Comparison of ENCODE assay signal across 9 cellular contexts in the genomic region with DNA sequence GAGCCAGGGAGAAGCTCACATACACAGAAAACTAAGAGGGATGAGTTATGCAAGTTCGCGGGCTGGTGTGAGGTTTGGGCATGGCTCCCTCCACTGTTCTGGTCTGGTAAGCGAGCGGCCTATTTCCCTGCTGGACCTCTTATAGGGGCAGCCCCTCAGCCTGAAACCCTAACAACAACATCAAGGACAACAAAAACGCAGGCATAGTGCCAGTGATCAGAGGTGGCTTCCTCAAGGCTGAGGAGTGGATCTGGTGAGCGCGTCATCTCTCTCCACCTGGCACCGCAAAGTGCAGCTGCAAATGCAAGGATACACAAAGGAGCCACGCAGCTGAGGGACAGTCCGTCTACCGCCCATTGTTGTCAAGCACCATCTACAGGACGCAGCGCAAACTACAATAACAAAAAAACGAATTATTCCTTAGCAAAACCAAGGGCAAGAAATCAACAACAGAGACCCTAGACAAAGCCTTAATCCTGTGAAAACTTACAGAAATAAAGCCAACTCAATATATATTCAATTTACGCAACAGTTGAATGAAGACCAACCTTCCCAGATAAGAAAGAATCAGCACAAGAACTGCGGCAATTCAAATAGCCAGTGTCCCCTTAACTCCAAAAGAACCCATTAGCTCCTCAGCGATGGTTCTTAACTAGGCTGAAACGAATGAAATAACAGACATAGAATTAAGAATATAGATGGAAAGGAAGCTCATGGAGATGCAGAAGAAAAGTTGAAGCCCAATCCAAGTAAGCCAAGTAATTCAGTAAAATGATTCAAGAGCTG.
DNase-seq lines count a peak whose midpoint lies in the region; ATAC-seq and TF ChIP-seq lines count a peak whose summit lies in the region.
"Had no signal": no experiment of that assay in that cellular context is flagged by ENCODE, and none has a peak within 500 bp of the region (broad histone marks: within the 10 kb centered on the region; RNA-seq: fewer than 3 reads in every experiment).

No MANE protein-coding gene starts in this region.

- no peak overlapping the region for H3K9ac ChIP-seq in OCI-LY3 (ENCODE audit: low read length)

- TF ChIP-seq CTCF in DOHH2 (IDR thresholded peaks at IDR 0.05; ENCODE audit: low read depth, low read length, poor library complexity, severe bottlenecking): peak; percentile 31
- peak; percentile 11; the same call in 1 of the 2 replicates for TF ChIP-seq CTCF in OCI-LY3 (IDR thresholded peaks at IDR 0.05; ENCODE audit: low read depth, low read length)

- H3K4me2 ChIP-seq in DOHH2 (ENCODE audit: low read length) (no peak overlapping the region), OCI-LY3 (ENCODE audit: low read length) (no peak overlapping the region)

- no peaks in the 10 kb centered on the region for H3K9me3 ChIP-seq in DOHH2 (ENCODE audit: control insufficient read depth, insufficient read depth, low read length)
- no peaks in the 10 kb centered on the region for H3K9me3 ChIP-seq in OCI-LY3 (ENCODE audit: insufficient read depth, low read length)

- H3K36me3 ChIP-seq in DOHH2 (ENCODE audit: control insufficient read depth, low read length) (no peaks in the 10 kb centered on the region), OCI-LY3 (replicated peaks; ENCODE audit: low read depth, low read length) (no peaks in the 10 kb centered on the region)

- H3K9me2 ChIP-seq in DOHH2 (replicated peaks; ENCODE audit: control insufficient read depth, low read length): no peaks in the 10 kb centered on the region

- H2AFZ ChIP-seq in OCI-LY3 (ENCODE audit: low read depth, low read length): no peak overlapping the region

- H3K27me3 ChIP-seq in DOHH2 (ENCODE audit: control insufficient read depth, low read length): no peaks in the 10 kb centered on the region
- H3K27me3 ChIP-seq in OCI-LY3 (ENCODE audit: low read depth, low read length): no peaks in the 10 kb centered on the region

- DNase-seq in islet precursor cell (peak; percentile 83), AML-193 (lab: John Stamatoyannopoulos, UW) (no peak)
- no peak for DNase-seq in activated effector memory CD4-positive, alpha-beta T cell treated with anti-CD3 and anti-CD28 coated beads, Interleukin-2, amount 50 U/mL, for 16 hours
- no peak for DNase-seq in activated CD4-positive, alpha-beta T cell treated with anti-CD3 and anti-CD28 coated beads for 1 hour
- DNase-seq: activated naive CD8-positive, alpha-beta T cell treated with anti-CD3 and anti-CD28 coated beads, Interleukin-2, amount 10 ng/mL, durations not matched to agents 7 days and 5 days had no signal

- H4K20me1 ChIP-seq in DOHH2 (ENCODE audit: control insufficient read depth, insufficient read depth, low read depth, low read length) (no peaks in the 10 kb centered on the region), OCI-LY3 (ENCODE audit: insufficient read depth, low read length) (no peaks in the 10 kb centered on the region)

- H3K4me1 ChIP-seq in DOHH2 (ENCODE audit: control insufficient read depth, low read length) (no peaks in the 10 kb centered on the region), OCI-LY3 (ENCODE audit: low read length) (no peaks in the 10 kb centered on the region)

- no peaks in the 10 kb centered on the region for H3F3A ChIP-seq in DOHH2 (ENCODE audit: control insufficient read depth, insufficient read depth)

- peak; percentile 76 for ATAC-seq in HG02870 (IDR thresholded peaks at IDR 0.05; ENCODE audit: unreplicated experiment)
- ATAC-seq in GM21526 (IDR thresholded peaks at IDR 0.05; ENCODE audit: low FRiP score, unreplicated experiment): no peak

- H3K4me3 ChIP-seq in DOHH2 (ENCODE audit: low read length) (no peak overlapping the region), OCI-LY3 (ENCODE audit: low read length) (no peak overlapping the region)

- H3K27ac ChIP-seq in DOHH2 (ENCODE audit: low read depth, low read length) (no peak overlapping the region), OCI-LY3 (ENCODE audit: low read length) (no peak overlapping the region)

- H3K79me2 ChIP-seq in DOHH2 (ENCODE audit: control insufficient read depth, low read length) (no peaks in the 10 kb centered on the region), OCI-LY3 (ENCODE audit: low read length) (no peaks in the 10 kb centered on the region)
